10 cellular contexts compared by ENCODE assay signal in genomic region chr3:137988152-137988551, GRCh38. TPM values are rescaled to one million over a fixed set of nuclear protein-coding genes. Genes with fewer than 3 reads are reported as not detected.
A peak's percentile ranks its signal among the peaks of the same experiment; 100 is the strongest.
DNase-seq lines count a peak whose midpoint lies in the region; ATAC-seq lines count a peak whose summit lies in the region.
"Had no signal": no experiment of that assay in that cellular context is flagged by ENCODE, and none has a peak within 500 bp of the region (broad histone marks: within the 10 kb centered on the region; RNA-seq: fewer than 3 reads in every experiment).

No MANE protein-coding gene starts in this region.

- CTCF ChIA-PET in CD4-positive, alpha-beta memory T cell (lab: Charles Lee; ENCODE audit: partially characterized antibody) = interaction anchor here (0.7 kb wide), 1 partner anchor 18 kb away, joined by 3 read pairs; no protein-coding TSS in a partner anchor
- CTCF ChIA-PET in CD8-positive, alpha-beta memory T cell (lab: Charles Lee) = no interaction called here
- CTCF ChIA-PET in T-cell (lab: Charles Lee) = no interaction called here

- H3K9me3 Mint-ChIP-seq in CD4-positive, alpha-beta memory T cell = peaks cover 0 to 5% (median 0%) of the 10 kb centered on the region in 8 donors
- peaks cover 0 to under 1% (median 0%) of the 10 kb centered on the region in 5 donors for H3K9me3 Mint-ChIP-seq in CD8-positive, alpha-beta memory T cell
- no peaks in the 10 kb centered on the region for H3K9me3 Mint-ChIP-seq in T-cell

- H3K9me3 ChIP-seq in CD4-positive, alpha-beta memory T cell (ENCODE audit: control insufficient read depth in 1 of 2, low read length in 2 of 2) = no peaks in the 10 kb centered on the region
- no peaks in the 10 kb centered on the region for H3K9me3 ChIP-seq in CD8-positive, alpha-beta memory T cell (ENCODE audit: low read length)

- no peaks in the 10 kb centered on the region for H3K4me1 ChIP-seq in CD4-positive, alpha-beta memory T cell (ENCODE audit: insufficient read depth, low read length)
- H3K4me1 ChIP-seq in CD8-positive, alpha-beta memory T cell (ENCODE audit: insufficient read depth, low read length) = no peaks in the 10 kb centered on the region

- H3K4me3 ChIP-seq in CD4-positive, alpha-beta memory T cell (ENCODE audit: low read length in 2 of 2) = no peak overlapping the region
- H3K4me3 ChIP-seq in CD8-positive, alpha-beta memory T cell (ENCODE audit: low read length) = no peak overlapping the region

- no peak overlapping the region for H3K4me3 Mint-ChIP-seq in CD4-positive, alpha-beta memory T cell
- no peak overlapping the region for H3K4me3 Mint-ChIP-seq in CD8-positive, alpha-beta memory T cell
- no peak overlapping the region for H3K4me3 Mint-ChIP-seq in T-cell

- peak; percentile 64 for ATAC-seq in GM19023 (IDR thresholded peaks at IDR 0.05; ENCODE audit: unreplicated experiment)
- peak; percentile 78 for ATAC-seq in HG02763 (IDR thresholded peaks at IDR 0.05; ENCODE audit: unreplicated experiment)
- ATAC-seq in T-cell (replicated peaks in 1 of 4) = no peak

- POLR2A ChIA-PET in CD4-positive, alpha-beta memory T cell (lab: Charles Lee; ENCODE audit: partially characterized antibody) = no interaction called here
- POLR2A ChIA-PET in CD8-positive, alpha-beta memory T cell (lab: Charles Lee) = no interaction called here
- POLR2A ChIA-PET in T-cell (lab: Charles Lee) = no interaction called here

- DNase-seq in DMS53 treated with DMSO at 0.1 percent for 48 hours (lab: John Stamatoyannopoulos, UW; ENCODE audit: unreplicated experiment) = peak; percentile 68
- DNase-seq in HuH-7.5 (ENCODE audit: low spot score) = peak; percentile 25
- no peak for DNase-seq in NCI-H82 treated with DMSO at 0.1 percent for 48 hours (lab: John Stamatoyannopoulos, UW; ENCODE audit: unreplicated experiment)
- no peak for DNase-seq in CD4-positive, alpha-beta memory T cell
- no peak for DNase-seq in CD8-positive, alpha-beta memory T cell
- DNase-seq in T-cell = no peak

- no peaks in the 10 kb centered on the region for H3K4me1 Mint-ChIP-seq in CD4-positive, alpha-beta memory T cell
- peaks cover 0 to 3% (median 0%) of the 10 kb centered on the region in 3 donors for H3K4me1 Mint-ChIP-seq in CD8-positive, alpha-beta memory T cell
- H3K4me1 Mint-ChIP-seq in T-cell = no peaks in the 10 kb centered on the region

- no peaks in the 10 kb centered on the region for H3K36me3 ChIP-seq in CD4-positive, alpha-beta memory T cell (ENCODE audit: insufficient read depth, low read length)
- H3K36me3 ChIP-seq in CD8-positive, alpha-beta memory T cell (ENCODE audit: insufficient read depth, low read length) = no peaks in the 10 kb centered on the region

- H3K27ac Mint-ChIP-seq in CD4-positive, alpha-beta memory T cell = no peak overlapping the region
- no peak overlapping the region for H3K27ac Mint-ChIP-seq in CD8-positive, alpha-beta memory T cell
- no peak overlapping the region for H3K27ac Mint-ChIP-seq in T-cell

- H3K27ac ChIP-seq in CD4-positive, alpha-beta memory T cell (ENCODE audit: low read depth, low read length) = no peak overlapping the region
- H3K27ac ChIP-seq in CD8-positive, alpha-beta memory T cell (ENCODE audit: low read depth, low read length) = no peak overlapping the region
- H3K27ac ChIP-seq: VCaP had no signal

- intact Hi-C loops in CD4-positive, alpha-beta memory T cell (cut with micrococcal nuclease) = no loop called here

- H3K36me3 Mint-ChIP-seq in CD4-positive, alpha-beta memory T cell = no peaks in the 10 kb centered on the region
- no peaks in the 10 kb centered on the region for H3K36me3 Mint-ChIP-seq in CD8-positive, alpha-beta memory T cell
- no peaks in the 10 kb centered on the region for H3K36me3 Mint-ChIP-seq in T-cell

- no peaks in the 10 kb centered on the region for H3K27me3 ChIP-seq in CD4-positive, alpha-beta memory T cell (ENCODE audit: insufficient read depth, low read length)
- no peaks in the 10 kb centered on the region for H3K27me3 ChIP-seq in CD8-positive, alpha-beta memory T cell (ENCODE audit: insufficient read depth, low read length, poor library complexity, severe bottlenecking)

- peaks cover 0 to under 1% of the 10 kb centered on the region in 2 donors for H3K27me3 Mint-ChIP-seq in CD4-positive, alpha-beta memory T cell
- no peaks in the 10 kb centered on the region for H3K27me3 Mint-ChIP-seq in CD8-positive, alpha-beta memory T cell
- H3K27me3 Mint-ChIP-seq in T-cell = peaks cover 0 to 3% of the 10 kb centered on the region in 2 donors

RNA-seq across cellular contexts. Expression of gene CLDN18, which starts 21.8 kb away (rescaled TPM):
- total RNA-seq in CD4-positive, alpha-beta memory T cell = not detected
- not detected for polyA plus RNA-seq in CD4-positive, alpha-beta memory T cell
- total RNA-seq in CD8-positive, alpha-beta memory T cell = not detected
- polyA plus RNA-seq in CD8-positive, alpha-beta memory T cell = not detected
- total RNA-seq in T-cell = under 1 TPM in 3 of 5 donors, not detected in 2; 0.18 to 0.47 (median 0.23) TPM
- polyA plus RNA-seq: neural cell had no signal

Comparison
In these comparisons a context has a peak if more than half of its experiments do, and no peak if none do; other contexts are left out.
1. DNase-seq: peak in DMS53 treated with DMSO at 0.1 percent for 48 hours (single experiment) and HuH-7.5 (single experiment); none in NCI-H82 treated with DMSO at 0.1 percent for 48 hours (single experiment), CD4-positive, alpha-beta memory T cell (0 of 5), CD8-positive, alpha-beta memory T cell (0 of 5) and T-cell (0 of 34).
2. ATAC-seq: peak in GM19023 (single experiment) and HG02763 (single experiment); none in T-cell (0 of 4).